Comparison of ENCODE assay signal across 1 cellular context in the genomic region with DNA sequence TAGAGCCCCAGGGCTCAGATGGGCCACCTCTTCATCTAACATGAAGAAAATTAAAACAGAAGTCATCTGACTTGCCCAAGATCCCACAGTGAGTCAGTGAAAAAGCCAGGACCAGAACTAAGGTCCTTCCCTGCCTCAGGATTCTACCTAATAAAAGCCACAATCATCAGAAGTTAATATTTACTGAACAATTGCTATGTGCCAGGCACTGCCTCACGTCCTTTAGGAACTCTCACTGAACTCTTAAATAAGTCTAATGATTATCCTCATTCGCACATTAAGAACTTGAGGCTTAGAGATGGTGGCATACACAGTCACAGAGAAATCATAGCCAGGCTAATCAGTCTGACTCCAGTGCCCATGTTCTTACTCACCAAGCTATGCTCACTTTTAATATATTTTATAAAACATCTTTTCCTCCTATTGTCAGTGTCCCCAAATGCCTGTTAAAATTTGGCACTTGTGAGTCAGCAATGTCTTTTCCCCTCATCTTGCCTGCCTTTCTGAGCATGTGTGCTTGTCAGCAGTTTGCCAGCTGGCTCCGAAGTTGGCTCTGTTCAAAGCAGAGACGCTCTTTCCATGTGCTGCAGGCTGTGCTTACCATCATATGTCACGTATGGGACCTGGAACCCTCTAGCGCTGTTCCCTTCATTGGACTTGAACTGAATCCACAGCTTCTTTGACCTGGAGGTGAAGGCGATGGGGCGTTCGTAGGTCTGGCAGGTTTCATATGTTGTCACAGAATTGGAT.
TF ChIP-seq lines count a peak whose summit lies in the region.

No MANE protein-coding gene starts in this region.

TF ChIP-seq in WTC11, 78 proteins besides CTCF, POLR2A, EP300 and RAD21 (continued from another document):
- TF ChIP-seq ATF1 (CRISPR knock-in tag; IDR thresholded peaks at IDR 0.05) (no peak), RELA (CRISPR knock-in tag; IDR thresholded peaks at IDR 0.05; ENCODE audit: borderline replicate concordance) (no peak)
- TF ChIP-seq, protein P1, sequence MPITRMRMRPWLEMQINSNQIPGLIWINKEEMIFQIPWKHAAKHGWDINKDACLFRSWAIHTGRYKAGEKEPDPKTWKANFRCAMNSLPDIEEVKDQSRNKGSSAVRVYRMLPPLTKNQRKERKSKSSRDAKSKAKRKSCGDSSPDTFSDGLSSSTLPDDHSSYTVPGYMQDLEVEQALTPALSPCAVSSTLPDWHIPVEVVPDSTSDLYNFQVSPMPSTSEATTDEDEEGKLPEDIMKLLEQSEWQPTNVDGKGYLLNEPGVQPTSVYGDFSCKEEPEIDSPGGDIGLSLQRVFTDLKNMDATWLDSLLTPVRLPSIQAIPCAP (CRISPR knock-in tag; IDR thresholded peaks at IDR 0.05) = no peak
- TF ChIP-seq, protein P2, sequence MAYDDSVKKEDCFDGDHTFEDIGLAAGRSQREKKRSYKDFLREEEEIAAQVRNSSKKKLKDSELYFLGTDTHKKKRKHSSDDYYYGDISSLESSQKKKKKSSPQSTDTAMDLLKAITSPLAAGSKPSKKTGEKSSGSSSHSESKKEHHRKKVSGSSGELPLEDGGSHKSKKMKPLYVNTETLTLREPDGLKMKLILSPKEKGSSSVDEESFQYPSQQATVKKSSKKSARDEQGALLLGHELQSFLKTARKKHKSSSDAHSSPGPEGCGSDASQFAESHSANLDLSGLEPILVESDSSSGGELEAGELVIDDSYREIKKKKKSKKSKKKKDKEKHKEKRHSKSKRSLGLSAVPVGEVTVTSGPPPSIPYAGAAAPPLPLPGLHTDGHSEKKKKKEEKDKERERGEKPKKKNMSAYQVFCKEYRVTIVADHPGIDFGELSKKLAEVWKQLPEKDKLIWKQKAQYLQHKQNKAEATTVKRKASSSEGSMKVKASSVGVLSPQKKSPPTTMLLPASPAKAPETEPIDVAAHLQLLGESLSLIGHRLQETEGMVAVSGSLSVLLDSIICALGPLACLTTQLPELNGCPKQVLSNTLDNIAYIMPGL (CRISPR knock-in tag; IDR thresholded peaks at IDR 0.05) = no peak
- TF ChIP-seq, protein P3, sequence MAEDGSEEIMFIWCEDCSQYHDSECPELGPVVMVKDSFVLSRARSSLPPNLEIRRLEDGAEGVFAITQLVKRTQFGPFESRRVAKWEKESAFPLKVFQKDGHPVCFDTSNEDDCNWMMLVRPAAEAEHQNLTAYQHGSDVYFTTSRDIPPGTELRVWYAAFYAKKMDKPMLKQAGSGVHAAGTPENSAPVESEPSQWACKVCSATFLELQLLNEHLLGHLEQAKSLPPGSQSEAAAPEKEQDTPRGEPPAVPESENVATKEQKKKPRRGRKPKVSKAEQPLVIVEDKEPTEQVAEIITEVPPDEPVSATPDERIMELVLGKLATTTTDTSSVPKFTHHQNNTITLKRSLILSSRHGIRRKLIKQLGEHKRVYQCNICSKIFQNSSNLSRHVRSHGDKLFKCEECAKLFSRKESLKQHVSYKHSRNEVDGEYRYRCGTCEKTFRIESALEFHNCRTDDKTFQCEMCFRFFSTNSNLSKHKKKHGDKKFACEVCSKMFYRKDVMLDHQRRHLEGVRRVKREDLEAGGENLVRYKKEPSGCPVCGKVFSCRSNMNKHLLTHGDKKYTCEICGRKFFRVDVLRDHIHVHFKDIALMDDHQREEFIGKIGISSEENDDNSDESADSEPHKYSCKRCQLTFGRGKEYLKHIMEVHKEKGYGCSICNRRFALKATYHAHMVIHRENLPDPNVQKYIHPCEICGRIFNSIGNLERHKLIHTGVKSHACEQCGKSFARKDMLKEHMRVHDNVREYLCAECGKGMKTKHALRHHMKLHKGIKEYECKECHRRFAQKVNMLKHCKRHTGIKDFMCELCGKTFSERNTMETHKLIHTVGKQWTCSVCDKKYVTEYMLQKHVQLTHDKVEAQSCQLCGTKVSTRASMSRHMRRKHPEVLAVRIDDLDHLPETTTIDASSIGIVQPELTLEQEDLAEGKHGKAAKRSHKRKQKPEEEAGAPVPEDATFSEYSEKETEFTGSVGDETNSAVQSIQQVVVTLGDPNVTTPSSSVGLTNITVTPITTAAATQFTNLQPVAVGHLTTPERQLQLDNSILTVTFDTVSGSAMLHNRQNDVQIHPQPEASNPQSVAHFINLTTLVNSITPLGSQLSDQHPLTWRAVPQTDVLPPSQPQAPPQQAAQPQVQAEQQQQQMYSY (CRISPR knock-in tag; IDR thresholded peaks at IDR 0.05) = no peak
